ENCODE assay signal across 8 cellular contexts in the genomic region with DNA sequence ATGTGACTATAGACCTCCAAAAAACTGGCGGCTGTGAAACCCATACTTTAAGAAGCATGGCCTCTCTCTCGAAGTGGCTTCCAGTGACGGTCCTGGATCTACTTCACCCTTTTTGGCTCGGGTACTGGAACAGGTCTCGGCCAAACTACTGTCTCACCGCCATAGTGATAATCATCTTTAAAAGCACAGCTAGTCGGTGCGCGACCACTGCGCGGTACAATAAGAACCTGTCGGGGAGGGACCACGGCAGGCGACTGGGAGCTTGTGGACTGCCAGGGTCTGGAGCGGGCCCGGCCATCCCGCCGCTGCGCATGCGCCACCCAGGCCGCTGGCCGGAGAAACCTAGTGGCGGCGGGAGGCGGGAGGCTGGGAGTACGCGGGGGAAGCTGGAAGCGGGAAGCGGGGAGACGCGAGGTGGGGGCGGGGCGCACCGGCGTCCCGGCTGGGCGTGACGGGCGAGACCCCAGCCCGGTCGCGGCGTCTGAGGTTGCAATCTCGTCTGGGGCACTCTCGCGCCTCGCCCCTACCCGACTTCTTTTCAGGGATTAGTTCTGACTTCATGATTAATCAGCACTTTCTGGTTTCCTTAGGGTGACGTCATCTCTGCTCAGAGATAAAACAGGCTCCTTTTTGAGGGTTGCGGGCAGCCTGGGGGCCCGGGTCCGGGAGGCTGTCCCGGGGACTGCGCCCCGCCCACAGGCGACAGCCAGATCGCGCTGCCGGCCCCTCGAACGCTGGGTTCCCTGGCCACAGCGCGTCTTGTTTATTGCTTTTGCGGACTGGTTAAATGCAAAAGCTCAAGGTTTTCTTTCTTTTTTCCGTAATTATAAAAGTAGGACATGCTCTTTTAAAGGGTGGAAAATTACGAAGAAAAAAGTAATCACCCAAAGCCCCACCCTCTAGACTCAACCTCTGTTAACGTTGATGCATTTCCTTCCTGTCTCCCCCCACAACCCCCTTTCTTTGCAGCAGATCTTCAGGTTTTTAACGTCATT.
DNase-seq lines count a peak whose midpoint lies in the region; ATAC-seq and TF ChIP-seq lines count a peak whose summit lies in the region.

No MANE protein-coding gene starts in this region.

- peak; percentile 87 for ATAC-seq in HG02759 (IDR thresholded peaks at IDR 0.05; ENCODE audit: unreplicated experiment)

- no peak for TF ChIP-seq CTCF in GM13976 (IDR thresholded peaks at IDR 0.05; ENCODE audit: borderline replicate concordance, control extremely low read depth, extremely low read depth, insufficient read depth, missing control alignments)

- in situ Hi-C loops in GM13976 (cut with MboI; ENCODE audit: low sequenced_read_pairs, unreplicated experiment), result no loop called here

- DNase-seq in GM13976 (ENCODE audit: low spot score) (peak; percentile 89), NCI-H1436 treated with DMSO at 0.1 percent for 48 hours (lab: John Stamatoyannopoulos, UW) (peak; percentile 51), T1000 (lab: John Stamatoyannopoulos, UW) (peak; percentile 93), astrocyte of the hippocampus (ENCODE audit: low read depth, low spot score) (peak; percentile 95), hypothalamus (lab: John Stamatoyannopoulos, UW) (peak; percentile 38 to 95 (median 82)), retina (peak; percentile 96), GF-D8 (lab: John Stamatoyannopoulos, UW) (no peak)
